ENCODE assay signal across 1 cellular context in the genomic region with DNA sequence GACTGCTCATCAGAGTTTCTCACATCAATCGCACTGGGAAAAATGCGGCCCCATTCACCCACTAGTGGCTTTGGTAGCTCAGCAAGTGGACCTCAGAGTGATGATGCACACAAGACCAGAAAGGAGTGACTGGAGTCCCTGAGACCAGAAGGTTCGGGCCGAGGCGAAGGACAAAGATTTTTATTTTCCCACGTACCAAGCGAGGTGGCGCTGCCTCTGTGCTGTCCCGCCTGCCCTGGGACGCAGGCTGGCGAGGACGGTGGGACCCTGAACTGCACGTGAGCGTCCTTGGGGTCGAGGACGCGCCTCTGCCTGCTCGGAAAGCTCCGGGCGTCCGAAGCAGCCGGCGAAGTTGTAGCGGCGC.
A peak's percentile ranks its signal among the peaks of the same experiment; 100 is the strongest.
TF ChIP-seq lines count a peak whose summit lies in the region.

No MANE protein-coding gene starts in this region.

TF ChIP-seq in K562, 482 proteins besides CTCF, POLR2A, EP300 and RAD21:
- TF ChIP-seq, protein P1, sequence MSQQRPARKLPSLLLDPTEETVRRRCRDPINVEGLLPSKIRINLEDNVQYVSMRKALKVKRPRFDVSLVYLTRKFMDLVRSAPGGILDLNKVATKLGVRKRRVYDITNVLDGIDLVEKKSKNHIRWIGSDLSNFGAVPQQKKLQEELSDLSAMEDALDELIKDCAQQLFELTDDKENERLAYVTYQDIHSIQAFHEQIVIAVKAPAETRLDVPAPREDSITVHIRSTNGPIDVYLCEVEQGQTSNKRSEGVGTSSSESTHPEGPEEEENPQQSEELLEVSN (IDR thresholded peaks at IDR 0.05; ENCODE audit: borderline replicate concordance in 1 of 2, extremely low read depth in 1 of 2, insufficient read depth in 1 of 2, insufficient read length in 1 of 2, low read depth in 1 of 2, low read length in 1 of 2, poor library complexity in 1 of 2, severe bottlenecking in 1 of 2) = peak in 1 of 2 experiments; percentile 47
